ENCODE assay signal across 29 cellular contexts in the genomic region with DNA sequence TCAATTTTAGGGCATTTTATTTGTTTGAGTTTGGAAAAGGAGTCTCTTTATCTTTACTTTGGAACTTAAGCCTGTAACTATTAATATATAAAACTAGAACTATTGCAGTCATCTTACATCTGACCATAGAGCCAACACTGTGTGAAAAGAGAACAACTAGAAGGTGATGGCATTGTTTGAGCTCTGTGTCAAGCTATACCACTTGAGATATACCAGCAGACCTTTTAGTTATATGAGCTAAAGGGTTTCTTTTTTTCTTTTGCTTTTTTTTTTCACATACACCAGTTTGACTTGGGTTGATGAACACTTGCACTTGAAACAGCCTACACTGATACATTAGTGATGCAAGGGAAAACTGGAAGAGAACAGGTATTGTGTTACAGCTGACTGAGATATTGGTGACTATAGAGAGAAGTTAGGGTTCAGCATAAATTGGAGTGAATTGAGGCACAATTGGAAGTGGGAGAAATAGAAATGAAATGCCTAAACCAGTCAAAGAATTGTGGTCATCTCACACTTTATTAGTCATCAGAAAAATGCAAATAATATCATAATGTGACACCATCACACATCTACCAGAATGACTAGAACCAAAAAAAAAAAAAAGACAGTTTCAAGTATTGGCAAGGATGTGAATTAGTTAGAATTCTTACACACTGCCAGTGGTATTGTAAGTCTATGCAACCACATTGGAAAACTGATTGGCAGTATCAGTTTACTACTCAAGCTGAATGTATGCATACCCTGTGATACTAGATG.
DNase-seq lines count a peak whose midpoint lies in the region; ATAC-seq and TF ChIP-seq lines count a peak whose summit lies in the region.
"Had no signal": no experiment of that assay in that cellular context is flagged by ENCODE, and none has a peak within 500 bp of the region (broad histone marks: within the 10 kb centered on the region; RNA-seq: fewer than 3 reads in every experiment).

No MANE protein-coding gene starts in this region.

- intact Hi-C loops in natural killer cell (cut with micrococcal nuclease) = loop anchor here (1.0 to 2.0 kb wide), 2 partner anchors 39 to 59 kb away; no protein-coding TSS in a partner anchor

- no peak overlapping the region for H3K27ac ChIP-seq in effector memory CD4-positive, alpha-beta T cell (ENCODE audit: insufficient read depth, low read length, poor library complexity, severe bottlenecking)
- H3K27ac ChIP-seq: colonic mucosa, esophagus squamous epithelium, WERI-Rb-1 had no signal

- TF ChIP-seq CTCF in natural killer cell (IDR thresholded peaks at IDR 0.05) = no peak
- no peak for TF ChIP-seq CTCF in endothelial cell (IDR thresholded peaks at IDR 0.05; ENCODE audit: unreplicated experiment)

- peak overlapping the region; percentile 19 for H3K27ac Mint-ChIP-seq in activated T-cell treated with anti-CD3 and anti-CD28 coated beads, Interleukin-2, amount 50 U/mL, for 24 hours
- H3K27ac Mint-ChIP-seq in natural killer cell (peak overlapping the region; percentile 85 to 92), endothelial cell (ENCODE audit: unreplicated experiment) (no peak overlapping the region)
- H3K27ac Mint-ChIP-seq: CD4-positive, alpha-beta memory T cell; IgD-negative memory B cell; nephron; T-helper 2 cell treated with Interferon-gamma antibody and Interleukin-4, amounts not matched to agents 5 μg/mL and 100 μg/mL, for 36 hours had no signal

- H3K4me3 ChIP-seq in effector memory CD4-positive, alpha-beta T cell (ENCODE audit: insufficient read depth, low read depth, low read length, poor library complexity, severe bottlenecking) = no peak overlapping the region
- H3K4me3 ChIP-seq: colonic mucosa, esophagus squamous epithelium, smooth muscle cell had no signal

- no peaks in the 10 kb centered on the region for H3K9me3 ChIP-seq in effector memory CD4-positive, alpha-beta T cell (ENCODE audit: control insufficient read depth, low read length)
- H3K9me3 ChIP-seq: colonic mucosa had no signal

- H3K36me3 ChIP-seq in effector memory CD4-positive, alpha-beta T cell (ENCODE audit: control insufficient read depth, insufficient read depth, low read length) = no peaks in the 10 kb centered on the region
- H3K36me3 ChIP-seq: colonic mucosa, esophagus squamous epithelium, WERI-Rb-1 had no signal

- H3K4me1 Mint-ChIP-seq in activated T-cell treated with anti-CD3 and anti-CD28 coated beads, Interleukin-2, amount 50 U/mL, for 24 hours (ENCODE audit: low read depth) = peaks cover 11% of the 10 kb centered on the region
- peaks cover 63 to 64% of the 10 kb centered on the region in 2 donors for H3K4me1 Mint-ChIP-seq in natural killer cell
- H3K4me1 Mint-ChIP-seq in endothelial cell (ENCODE audit: unreplicated experiment) = no peaks in the 10 kb centered on the region
- H3K4me1 Mint-ChIP-seq: CD4-positive, alpha-beta memory T cell; IgD-negative memory B cell; nephron had no signal

- H3K27me3 ChIP-seq in effector memory CD4-positive, alpha-beta T cell (replicated peaks; ENCODE audit: control insufficient read depth, insufficient read depth, low read length, poor library complexity, severe bottlenecking) = no peaks in the 10 kb centered on the region
- H3K27me3 ChIP-seq: colonic mucosa, esophagus squamous epithelium had no signal

- ATAC-seq in GM21390 (IDR thresholded peaks at IDR 0.05; ENCODE audit: unreplicated experiment) = peak; percentile 71
- ATAC-seq in HG03378 (IDR thresholded peaks at IDR 0.05; ENCODE audit: unreplicated experiment) = peak; percentile 82
- peak; percentile 80 to 83 (median 81) for ATAC-seq in natural killer cell
- ATAC-seq: SK-N-SH treated with all-trans-retinoic acid at 6 μM for 48 hours had no signal

- no peak for DNase-seq in activated T-cell treated with anti-CD3 and anti-CD28 coated beads, Interleukin-2, amount 50 U/mL, for 24 hours
- DNase-seq in activated T-cell treated with anti-CD3 and anti-CD28 coated beads, Interleukin-2, amount 50 U/mL, for 48 hours = no peak
- no peak for DNase-seq in natural killer cell
- DNase-seq in endothelial cell (ENCODE audit: low spot score) = no peak
- DNase-seq in effector memory CD4-positive, alpha-beta T cell = no peak
- no peak for DNase-seq in NCI-H1436 treated with DMSO at 0.1 percent for 48 hours (lab: John Stamatoyannopoulos, UW)
- DNase-seq: activated CD4-positive, alpha-beta T cell treated with anti-CD3 and anti-CD28 coated beads, Interleukin-2, amount 50 U/mL, for 1 hour; activated CD8-positive, alpha-beta memory T cell treated with anti-CD3 and anti-CD28 coated beads, Interleukin-2, amount 50 U/mL, for 48 hours; AML-193; amniotic stem cell; CD4-positive, alpha-beta memory T cell; colonic mucosa; DMS153; esophagus squamous epithelium; islet precursor cell; midbrain; NCI-H1417; NCI-H2081 treated with DMSO at 0.1 percent for 48 hours; NCI-H446; OCI-M1; stimulated activated CD4-positive, alpha-beta T cell treated with anti-CD3 and anti-CD28 coated beads, Interleukin-2, amount 100 ng/mL, for 24 hours; WERI-Rb-1 had no signal

- peaks cover 3% of the 10 kb centered on the region for H3K9me3 Mint-ChIP-seq in activated T-cell treated with anti-CD3 and anti-CD28 coated beads, Interleukin-2, amount 50 U/mL, for 24 hours
- H3K9me3 Mint-ChIP-seq in natural killer cell (no peaks in the 10 kb centered on the region), endothelial cell (ENCODE audit: unreplicated experiment) (no peaks in the 10 kb centered on the region)

- no peak overlapping the region for H3K4me3 Mint-ChIP-seq in activated T-cell treated with anti-CD3 and anti-CD28 coated beads, Interleukin-2, amount 50 U/mL, for 24 hours
- H3K4me3 Mint-ChIP-seq in natural killer cell = peak overlapping the region; percentile 48
- H3K4me3 Mint-ChIP-seq in endothelial cell (ENCODE audit: unreplicated experiment) = no peak overlapping the region
- H3K4me3 Mint-ChIP-seq: CD4-positive, alpha-beta memory T cell; IgD-negative memory B cell; nephron; T-helper 2 cell treated with Interferon-gamma antibody and Interleukin-4, amounts not matched to agents 5 μg/mL and 100 μg/mL, for 36 hours had no signal

- no peaks in the 10 kb centered on the region for H3K36me3 Mint-ChIP-seq in activated T-cell treated with anti-CD3 and anti-CD28 coated beads, Interleukin-2, amount 50 U/mL, for 24 hours (ENCODE audit: low read depth)
- peaks cover 26% of the 10 kb centered on the region for H3K36me3 Mint-ChIP-seq in natural killer cell
- H3K36me3 Mint-ChIP-seq in endothelial cell (ENCODE audit: low read depth, unreplicated experiment) = no peaks in the 10 kb centered on the region
- H3K36me3 Mint-ChIP-seq: CD4-positive, alpha-beta memory T cell had no signal

- H3K4me1 ChIP-seq in effector memory CD4-positive, alpha-beta T cell (ENCODE audit: control insufficient read depth, insufficient read depth, low read length, poor library complexity, severe bottlenecking) = no peaks in the 10 kb centered on the region
- H3K4me1 ChIP-seq: colonic mucosa, esophagus squamous epithelium had no signal

- peaks cover 33% of the 10 kb centered on the region for H3K27me3 Mint-ChIP-seq in activated T-cell treated with anti-CD3 and anti-CD28 coated beads, Interleukin-2, amount 50 U/mL, for 24 hours
- no peaks in the 10 kb centered on the region for H3K27me3 Mint-ChIP-seq in natural killer cell (ENCODE audit: low read depth in 2 of 2)
- no peaks in the 10 kb centered on the region for H3K27me3 Mint-ChIP-seq in endothelial cell (ENCODE audit: unreplicated experiment)
